In genomic region chr11:69190796-69191536, GRCh38 we compare ENCODE assay signal across 31 cellular contexts. TPM values are rescaled to one million over a fixed set of nuclear protein-coding genes. Genes with fewer than 3 reads are reported as not detected.
DNase-seq lines count a peak whose midpoint lies in the region; ATAC-seq, FAIRE-seq and TF ChIP-seq lines count a peak whose summit lies in the region.
"Had no signal": no experiment of that assay in that cellular context is flagged by ENCODE, and none has a peak within 500 bp of the region (broad histone marks: within the 10 kb centered on the region; RNA-seq: fewer than 3 reads in every experiment).

No MANE protein-coding gene starts in this region.

- H3K9me1 ChIP-seq in K562 (ENCODE audit: control insufficient read depth, insufficient read depth, low read length), result no peaks in the 10 kb centered on the region

- TF ChIP-seq RAD21 in K562 (CRISPR knock-in tag; conservative IDR thresholded peaks at IDR 0.05 in 1 of 2, IDR thresholded peaks at IDR 0.05 in 1 of 2), result no peak

- intact Hi-C loops in K562 (cut with micrococcal nuclease), result no loop called here

- no peak for FAIRE-seq in K562 (lab: Jason Lieb, UNC)
- FAIRE-seq: A204.1, GM12878, GM12892, GM18507, GM19239 had no signal

- no peak for TF ChIP-seq EP300 in K562 (IDR thresholded peaks at IDR 0.05; ENCODE audit: low read length)

- TF ChIP-seq CTCF in H9 (conservative IDR thresholded peaks at IDR 0.05) (no peak), K562 (IDR thresholded peaks at IDR 0.05 in 2 of 3, conservative IDR thresholded peaks at IDR 0.05 in 1 of 3; ENCODE audit: insufficient read depth in 2 of 3, low read depth in 1 of 3, low read length in 3 of 3) (no peak), nephron progenitor cell (IDR thresholded peaks at IDR 0.05) (no peak), osteoblast (IDR thresholded peaks at IDR 0.05; ENCODE audit: extremely low read depth, low read depth, low read length) (no peak)

- H3K36me3 ChIP-seq in K562 (ENCODE audit: control insufficient read depth, insufficient read depth, low read length), result no peaks in the 10 kb centered on the region
- no peaks in the 10 kb centered on the region for H3K36me3 ChIP-seq in osteoblast (ENCODE audit: insufficient read depth, low read length)
- H3K36me3 ChIP-seq: BE2C, BLaER1 had no signal

- H3K4me3 Mint-ChIP-seq in H9, result no peak overlapping the region
- no peak overlapping the region for H3K4me3 Mint-ChIP-seq in nephron progenitor cell
- no peak overlapping the region for H3K4me3 Mint-ChIP-seq in effector memory CD8-positive, alpha-beta T cell
- H3K4me3 Mint-ChIP-seq: CD14-positive monocyte; CD4-positive, alpha-beta memory T cell; CD4-positive, CD25-positive, alpha-beta regulatory T cell; CD8-positive, alpha-beta memory T cell had no signal

- no peak for TF ChIP-seq POLR2A in K562 (conservative IDR thresholded peaks at IDR 0.05)

- no peak overlapping the region for H3K23ac ChIP-seq in H9 (ENCODE audit: insufficient read length, low read depth, low read length)

- H3K4me1 Mint-ChIP-seq in H9 (peaks cover 0 to 5% of the 10 kb centered on the region in 2 experiments; a peak in 2 of 4 replicates), nephron progenitor cell (peaks cover 34% of the 10 kb centered on the region)
- H3K4me1 Mint-ChIP-seq in effector memory CD8-positive, alpha-beta T cell (ENCODE audit: low read depth in 2 of 2), result no peaks in the 10 kb centered on the region
- H3K4me1 Mint-ChIP-seq: CD14-positive monocyte had no signal

- H2AK5ac ChIP-seq in H9 (ENCODE audit: insufficient read length, low read length), result no peak overlapping the region

- H3K56ac ChIP-seq in H9 (ENCODE audit: insufficient read length, low read depth, low read length), result no peak overlapping the region

- H3K9me3 Mint-ChIP-seq in H9, result peaks cover 11 to 14% of the 10 kb centered on the region in 2 experiments; a peak in 4 of 5 replicates
- H3K9me3 Mint-ChIP-seq in nephron progenitor cell, result peaks cover 29% of the 10 kb centered on the region
- H3K9me3 Mint-ChIP-seq in effector memory CD8-positive, alpha-beta T cell, result peaks cover 13 to 30% of the 10 kb centered on the region in 2 donors

- BruUV-seq in K562 (replicated peaks; lab: Mats Ljungman, UMichigan), result no TSS peak

- H3K36me3 Mint-ChIP-seq in H9 (ENCODE audit: insufficient read depth in 1 of 3, low read depth in 3 of 3) (peaks cover 0 to 7% (median 6%) of the 10 kb centered on the region in 3 experiments; a peak in 2 of 7 replicates), nephron progenitor cell (ENCODE audit: low read depth) (peaks cover 11% of the 10 kb centered on the region)
- H3K36me3 Mint-ChIP-seq in effector memory CD8-positive, alpha-beta T cell (ENCODE audit: insufficient read depth), result no peaks in the 10 kb centered on the region
- H3K36me3 Mint-ChIP-seq: CD14-positive monocyte had no signal

- H3K4me1 ChIP-seq in H9 (ENCODE audit: insufficient read depth, low read length) (no peaks in the 10 kb centered on the region), K562 (replicated peaks in 1 of 2; ENCODE audit: control insufficient read depth in 2 of 2, insufficient read depth in 2 of 2, low read length in 2 of 2) (peaks cover 0 to 8% of the 10 kb centered on the region in 2 experiments; a peak in 3 of 5 replicates), osteoblast (ENCODE audit: insufficient read depth, low read length) (no peaks in the 10 kb centered on the region)
- H3K4me1 ChIP-seq: BLaER1 had no signal

- no peak overlapping the region for H4K8ac ChIP-seq in H9 (replicated peaks; ENCODE audit: insufficient read length, low read depth, low read length)

- H3K23me2 ChIP-seq in H9 (ENCODE audit: insufficient read length, low read depth, low read length, poor library complexity, severe bottlenecking), result no peaks in the 10 kb centered on the region

- no peaks in the 10 kb centered on the region for H3K79me1 ChIP-seq in H9 (ENCODE audit: insufficient read depth, low read depth, low read length, poor library complexity, severe bottlenecking)

- H4K5ac ChIP-seq in H9 (ENCODE audit: insufficient read length, low read depth, low read length), result no peak overlapping the region

- no peak overlapping the region for H2BK12ac ChIP-seq in H9 (ENCODE audit: insufficient read length, low read depth, low read length)

- H3K79me2 ChIP-seq in H9 (ENCODE audit: insufficient read depth, low read length), result no peaks in the 10 kb centered on the region
- no peaks in the 10 kb centered on the region for H3K79me2 ChIP-seq in K562 (ENCODE audit: control insufficient read depth, insufficient read depth, low read length)
- no peaks in the 10 kb centered on the region for H3K79me2 ChIP-seq in osteoblast (ENCODE audit: insufficient read depth, low read length)

- no peak overlapping the region for H2BK5ac ChIP-seq in H9 (ENCODE audit: insufficient read length, low read length)

- no peak overlapping the region for H2BK15ac ChIP-seq in H9 (ENCODE audit: low read depth, low read length)

- DNase-seq in H9 (no peak), K562 (ENCODE audit: extremely low read depth in 1 of 4, low spot score in 3 of 4) (no peak), nephron progenitor cell (no peak), osteoblast (ENCODE audit: insufficient read length, low spot score, missing footprints) (peak; percentile 71)
- no peak for DNase-seq in effector memory CD8-positive, alpha-beta T cell
- DNase-seq in activated T-cell treated with anti-CD3 and anti-CD28 coated beads, Interleukin-2, amount 50 U/mL, for 1 hour, result no peak
- DNase-seq: 8988T; ACHN; BE2C; C1 segment of cervical spinal cord; CD4-positive, alpha-beta memory T cell; CD4-positive, CD25-positive, alpha-beta regulatory T cell; CD8-positive, alpha-beta memory T cell; COR-L47; DMS 273 treated with DMSO at 0.1 percent for 48 hours; DMS153; DMS53; DMS79; DND-41; EL; GDM1 had no signal

- H3K4me3 ChIP-seq in K562, result no peak overlapping the region
- H3K4me3 ChIP-seq in osteoblast (ENCODE audit: insufficient read depth, low read length), result no peak overlapping the region
- H3K4me3 ChIP-seq: BLaER1, GM12878 had no signal

- POLR2A ChIA-PET in K562 (lab: Yijun Ruan, JAX), result no interaction called here

- H3K18ac ChIP-seq in H9 (ENCODE audit: insufficient read length, low read depth, low read length), result no peak overlapping the region

- in situ Hi-C loops in K562 (cut with MboI), result no loop called here

- no peaks in the 10 kb centered on the region for H4K20me1 ChIP-seq in H9 (ENCODE audit: control insufficient read depth, insufficient read depth, insufficient read length)
- no peaks in the 10 kb centered on the region for H4K20me1 ChIP-seq in K562 (replicated peaks; ENCODE audit: control insufficient read depth, insufficient read depth, low read length)
- no peaks in the 10 kb centered on the region for H4K20me1 ChIP-seq in osteoblast (ENCODE audit: insufficient read depth, low read length)
- H4K20me1 ChIP-seq: BLaER1 had no signal

- H3K27me3 Mint-ChIP-seq in H9 (ENCODE audit: low read depth), result peaks cover 6% of the 10 kb centered on the region; the same call in 1 of the 2 replicates
- peaks cover 7% of the 10 kb centered on the region for H3K27me3 Mint-ChIP-seq in nephron progenitor cell (ENCODE audit: low read depth, poor library complexity)
- peaks cover 20 to 49% of the 10 kb centered on the region in 2 donors for H3K27me3 Mint-ChIP-seq in effector memory CD8-positive, alpha-beta T cell
- H3K27me3 Mint-ChIP-seq: CD4-positive, CD25-positive, alpha-beta regulatory T cell had no signal

- H2BK120ac ChIP-seq in H9 (ENCODE audit: low read depth, low read length, poor library complexity, severe bottlenecking), result no peak overlapping the region

- no CpG with 5 or more reads among the region's 18 CpGs for WGBS in H9 (ENCODE audit: extremely low coverage, insufficient read length, low lambda C conversion rate)
- WGBS in K562 (ENCODE audit: insufficient coverage, low coverage, missing lambda C conversion rate), result 4% methylated on average over 17 of the region's 18 CpGs

- H3K14ac ChIP-seq in H9 (ENCODE audit: insufficient read depth, low read length), result peak overlapping the region; percentile 12; the same call in 1 of the 2 replicates

- no peak overlapping the region for H3K9ac ChIP-seq in H9 (ENCODE audit: extremely low read depth, insufficient read length, low read length)
- no peak overlapping the region for H3K9ac ChIP-seq in K562 (ENCODE audit: insufficient read depth in 1 of 2, low read depth in 2 of 2, low read length in 2 of 2)
- H3K9ac ChIP-seq: BLaER1 had no signal

- no peak overlapping the region for H3T11ph ChIP-seq in H9 (ENCODE audit: low read length)

- H3K9me3 ChIP-seq in H9 (ENCODE audit: control insufficient read depth, low read depth, low read length), result no peaks in the 10 kb centered on the region
- H3K9me3 ChIP-seq in K562 (replicated peaks; ENCODE audit: control insufficient read depth, insufficient read depth, low read depth, low read length), result no peaks in the 10 kb centered on the region
- peaks cover 4% of the 10 kb centered on the region for H3K9me3 ChIP-seq in osteoblast (ENCODE audit: low read depth, low read length)
- H3K9me3 ChIP-seq: BE2C had no signal

- CTCF ChIA-PET in K562 (lab: Yijun Ruan, JAX; ENCODE audit: low intra/inter-chr PET ratio), result interaction anchor here (0.6 kb wide), 1 partner anchor 473 kb away, joined by 4 read pairs; no protein-coding TSS in a partner anchor

- H3K4me2 ChIP-seq in H9 (ENCODE audit: insufficient read depth, insufficient read length, low read length) (no peak overlapping the region), K562 (ENCODE audit: insufficient read depth, low read length) (no peak overlapping the region), osteoblast (ENCODE audit: insufficient read depth, low read length) (no peak overlapping the region)
- H3K4me2 ChIP-seq: BLaER1 had no signal

- no peak overlapping the region for H4K91ac ChIP-seq in H9 (ENCODE audit: insufficient read length, low read depth, low read length)

- H2AFZ ChIP-seq in H9 (ENCODE audit: low read length), result no peak overlapping the region
- H2AFZ ChIP-seq in K562 (ENCODE audit: low read depth, low read length), result no peak overlapping the region
- H2AFZ ChIP-seq in osteoblast (ENCODE audit: low read length), result no peak overlapping the region

- no peak overlapping the region for H2BK20ac ChIP-seq in H9 (ENCODE audit: low read depth, low read length, poor library complexity, severe bottlenecking)

- H3K27me3 ChIP-seq in H9 (ENCODE audit: insufficient read depth, low read length), result no peaks in the 10 kb centered on the region
- H3K27me3 ChIP-seq in K562 (ENCODE audit: control insufficient read depth in 2 of 2, insufficient read depth in 2 of 2, low read length in 2 of 2), result peaks cover 7 to 33% of the 10 kb centered on the region in 2 experiments; a peak in 2 of 5 replicates
- peaks cover 8% of the 10 kb centered on the region for H3K27me3 ChIP-seq in osteoblast (ENCODE audit: insufficient read depth, low read length)
- H3K27me3 ChIP-seq: BE2C, BLaER1 had no signal

- H3K27ac ChIP-seq in H9 (ENCODE audit: insufficient read length, low read depth, low read length) (no peak overlapping the region), K562 (ENCODE audit: extremely low read depth, low read depth, low read length) (no peak overlapping the region), osteoblast (ENCODE audit: low read depth, low read length) (no peak overlapping the region)
- H3K27ac ChIP-seq: BLaER1 had no signal

- ATAC-seq in K562 (no peak), GM18520 (IDR thresholded peaks at IDR 0.05; ENCODE audit: unreplicated experiment) (no peak)
- no peak for ATAC-seq in effector memory CD8-positive, alpha-beta T cell (replicated peaks)
- ATAC-seq: GM12878 had no signal

- H3K4ac ChIP-seq in H9 (ENCODE audit: low read depth, low read length), result no peak overlapping the region

- no peak overlapping the region; a peak in 2 of 7 replicates for H3K27ac Mint-ChIP-seq in H9
- H3K27ac Mint-ChIP-seq in nephron progenitor cell, result peak overlapping the region; percentile 71
- no peak overlapping the region for H3K27ac Mint-ChIP-seq in effector memory CD8-positive, alpha-beta T cell
- H3K27ac Mint-ChIP-seq: CD14-positive monocyte; CD4-positive, alpha-beta memory T cell; CD4-positive, CD25-positive, alpha-beta regulatory T cell; CD8-positive, alpha-beta memory T cell had no signal

RNA-seq across cellular contexts. Expression of gene SMIM38, which starts 35.2 kb away (rescaled TPM):
- total RNA-seq in H9 (2021), result 0.09 and 0.13 TPM in 2 replicates
- 4.9 and 7.8 TPM in 2 replicates for total RNA-seq in K562 (2011; cell fraction: chromatin; rRNA removed; ENCODE audit: low replicate concordance)
- 5.0 and 7.9 TPM in 2 replicates for total RNA-seq in K562 (2011; cell fraction: nucleolus; rRNA removed)
- total RNA-seq in K562 (2011; cell fraction: nucleoplasm; rRNA removed), result 4.7 and 5.7 TPM in 2 replicates
- 0.33 and 1.2 TPM in 2 replicates for total RNA-seq in K562 (2014; rRNA removed)
- 0.06 and 0.15 TPM in 2 replicates for total RNA-seq in K562 (2014; rRNA removed; fragmentation: Illumina TruSeq; extraction: Trizol)
- total RNA-seq in K562 (2015; rRNA removed; fragmentation: Illumina TruSeq; extraction: Trizol), result 0.11 and 0.14 TPM in 2 replicates
- total RNA-seq in K562 (2021), result 0.27 and 0.38 TPM in 2 replicates
- polyA plus RNA-seq in K562 (2011; rRNA removed), result 0.34 and 0.99 TPM in 2 replicates
- 0.35 and 0.67 TPM in 2 replicates for polyA plus RNA-seq in K562 (2011; cell fraction: cytosol; rRNA removed)
- polyA plus RNA-seq in K562 (2011; cell fraction: nucleus; rRNA removed), result 1.3 and 4.0 TPM in 2 replicates
- polyA plus RNA-seq in K562 (2012), result 0.12 and 0.68 TPM in 2 replicates
- polyA plus RNA-seq in K562 (2014; fragmentation: Illumina TruSeq; extraction: Trizol), result 0.21 TPM in 2 replicates
- not detected for polyA plus RNA-seq in K562 (2014; fragmentation: Nextera tagmentation; extraction: Ambion mirVana)
- polyA plus RNA-seq in K562 (2014; rRNA removed), result 0.07 and 0.36 TPM in 2 replicates
- polyA minus RNA-seq in K562 (2011; rRNA and poly(A)+ RNA removed), result 0.24 and 1.5 TPM in 2 replicates
- polyA minus RNA-seq in K562 (2011; cell fraction: cytosol; rRNA and poly(A)+ RNA removed), result 1.7 and 1.9 TPM in 2 replicates
- 1.1 and 1.3 TPM in 2 replicates for polyA minus RNA-seq in K562 (2011; cell fraction: nucleus; rRNA and poly(A)+ RNA removed)
- under 0.01 and 0.29 TPM in 2 replicates for total RNA-seq in osteoblast
- total RNA-seq: Daoy, G401 had no signal
- polyA plus RNA-seq: CD14-positive monocyte; CD4-positive, alpha-beta memory T cell; CD8-positive, alpha-beta memory T cell had no signal
